ENCODE assay signal across 7 cellular contexts in the genomic region with DNA sequence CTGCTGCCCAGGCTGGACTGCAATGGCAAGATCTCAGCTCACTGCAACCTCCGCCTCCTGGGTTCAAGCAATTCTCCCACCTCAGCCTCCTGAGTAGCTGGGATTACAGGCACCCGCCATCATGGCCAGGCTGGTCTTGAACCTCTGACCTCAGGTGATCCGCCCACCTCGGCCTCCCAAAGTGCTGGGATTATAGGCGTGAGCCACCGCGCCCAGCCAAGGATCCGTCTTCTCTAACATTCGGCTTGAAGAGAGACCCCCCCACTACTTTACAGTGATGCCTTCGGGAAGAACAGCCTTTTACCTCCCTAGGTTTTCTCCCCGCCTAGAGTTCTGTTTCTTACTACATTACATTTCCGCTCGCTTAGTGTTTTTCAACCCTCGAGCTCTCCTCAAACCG. TPM values are rescaled to one million over a fixed set of nuclear protein-coding genes. Genes with fewer than 3 reads are reported as not detected.
A peak's percentile ranks its signal among the peaks of the same experiment; 100 is the strongest.
DNase-seq lines count a peak whose midpoint lies in the region; ATAC-seq and TF ChIP-seq lines count a peak whose summit lies in the region.
"Not testable (repeated sequence)": the region's sequence is repeated elsewhere in the genome, so short reads cannot be mapped to it uniquely, and the experiment has no call there.

No MANE protein-coding gene starts in this region.

- not testable (repeated sequence) for H2BK12ac ChIP-seq in H9 (ENCODE audit: insufficient read length, low read depth, low read length)

- H3F3A ChIP-seq in neural progenitor cell (ENCODE audit: low read depth): not testable (repeated sequence)

- H3K9me3 ChIP-seq in H9 (ENCODE audit: control insufficient read depth, low read depth, low read length); right atrium auricular region; neural progenitor cell (ENCODE audit: low read depth): not testable (repeated sequence)

- not testable (repeated sequence) for H3K4ac ChIP-seq in H9 (ENCODE audit: low read depth, low read length)

- no CpG with 5 or more reads among the region's 15 CpGs for WGBS in H9 (ENCODE audit: extremely low coverage, insufficient read length, low lambda C conversion rate)

- not testable (repeated sequence) for DNase-seq in H9; neural progenitor cell (ENCODE audit: low spot score); stimulated activated naive B cell treated with anti-CD40 and anti-IgM and Interleukin-4, amounts not matched to agents 10 μg/mL and 1 μg/mL and 100 μg/mL, for 72 hours
- peak; percentile 13 for DNase-seq in activated CD8-positive, alpha-beta memory T cell treated with anti-CD3 and anti-CD28 coated beads for 24 hours
- DNase-seq in chondrocyte (ENCODE audit: low spot score) (peak; percentile 39), right atrium auricular region (ENCODE audit: low spot score) (peak; percentile 34), mesenteric fat pad (ENCODE audit: low spot score) (peak; percentile 28)

- not testable (repeated sequence) for H3K27me3 Mint-ChIP-seq in H9 (ENCODE audit: low read depth); chondrocyte (ENCODE audit: low read depth); neural progenitor cell (ENCODE audit: insufficient read depth, low read depth); stimulated activated naive B cell treated with anti-CD40 and anti-IgM and Interleukin-4, amounts not matched to agents 10 μg/mL and 1 μg/mL and 100 μg/mL, for 72 hours

- not testable (repeated sequence) for TF ChIP-seq CTCF in H9 (conservative IDR thresholded peaks at IDR 0.05); chondrocyte (IDR thresholded peaks at IDR 0.05); right atrium auricular region (IDR thresholded peaks at IDR 0.05); neural progenitor cell (IDR thresholded peaks at IDR 0.05)

- not testable (repeated sequence) for H3K4me1 ChIP-seq in H9 (ENCODE audit: insufficient read depth, low read length); neural progenitor cell
- peaks cover 0 to 13% of the 10 kb centered on the region in 2 donors for H3K4me1 ChIP-seq in right atrium auricular region

- not testable (repeated sequence) for H3K23ac ChIP-seq in H9 (ENCODE audit: insufficient read length, low read depth, low read length)

- H3K36me3 Mint-ChIP-seq in H9 (ENCODE audit: insufficient read depth in 1 of 3, low read depth in 3 of 3) (peaks cover 5 to 27% (median 8%) of the 10 kb centered on the region in 3 experiments; a peak in 6 of 7 replicates), chondrocyte (ENCODE audit: low read depth) (peaks cover 33% of the 10 kb centered on the region), neural progenitor cell (peaks cover 19% of the 10 kb centered on the region)
- H3K36me3 Mint-ChIP-seq in stimulated activated naive B cell treated with anti-CD40 and anti-IgM and Interleukin-4, amounts not matched to agents 10 μg/mL and 1 μg/mL and 100 μg/mL, for 72 hours: peaks cover 30 to 46% of the 10 kb centered on the region in 2 donors

- not testable (repeated sequence) for H3K27me3 ChIP-seq in H9 (ENCODE audit: insufficient read depth, low read length); right atrium auricular region; neural progenitor cell

- H3K23me2 ChIP-seq in H9 (ENCODE audit: insufficient read length, low read depth, low read length, poor library complexity, severe bottlenecking): not testable (repeated sequence)

- H4K20me1 ChIP-seq in H9 (ENCODE audit: control insufficient read depth, insufficient read depth, insufficient read length); neural progenitor cell (ENCODE audit: low read depth): not testable (repeated sequence)

- H3K27ac ChIP-seq in H9 (ENCODE audit: insufficient read length, low read depth, low read length); right atrium auricular region; neural progenitor cell: not testable (repeated sequence)

- H4K5ac ChIP-seq in H9 (ENCODE audit: insufficient read length, low read depth, low read length): not testable (repeated sequence)

- not testable (repeated sequence) for H4K8ac ChIP-seq in H9 (replicated peaks; ENCODE audit: insufficient read length, low read depth, low read length)

- peaks cover 56% of the 10 kb centered on the region for H3K36me3 ChIP-seq in right atrium auricular region
- H3K36me3 ChIP-seq in neural progenitor cell: not testable (repeated sequence)

- H2BK5ac ChIP-seq in H9 (ENCODE audit: insufficient read length, low read length): not testable (repeated sequence)

- not testable (repeated sequence) for H2BK15ac ChIP-seq in H9 (ENCODE audit: low read depth, low read length)

- H3K79me2 ChIP-seq in H9 (ENCODE audit: insufficient read depth, low read length); neural progenitor cell (ENCODE audit: low read depth): not testable (repeated sequence)

- H3K4me3 ChIP-seq in right atrium auricular region, neural progenitor cell: not testable (repeated sequence)

- not testable (repeated sequence) for H3T11ph ChIP-seq in H9 (ENCODE audit: low read length)

- H3K4me2 ChIP-seq in H9 (ENCODE audit: insufficient read depth, insufficient read length, low read length); neural progenitor cell: not testable (repeated sequence)

- not testable (repeated sequence) for H3K79me1 ChIP-seq in H9 (ENCODE audit: insufficient read depth, low read depth, low read length, poor library complexity, severe bottlenecking)

- not testable (repeated sequence) for H3K4me3 Mint-ChIP-seq in H9; chondrocyte (ENCODE audit: unreplicated experiment); neural progenitor cell; stimulated activated naive B cell treated with anti-CD40 and anti-IgM and Interleukin-4, amounts not matched to agents 10 μg/mL and 1 μg/mL and 100 μg/mL, for 72 hours

- not testable (repeated sequence) for ATAC-seq in stimulated activated naive B cell treated with anti-CD40 and anti-IgM and Interleukin-4, amounts not matched to agents 10 μg/mL and 1 μg/mL and 100 μg/mL, for 72 hours (replicated peaks)

- not testable (repeated sequence) for H3K56ac ChIP-seq in H9 (ENCODE audit: insufficient read length, low read depth, low read length)

- H3K18ac ChIP-seq in H9 (ENCODE audit: insufficient read length, low read depth, low read length): not testable (repeated sequence)

- peak overlapping the region in 2 of 3 experiments; percentile 28 to 55; a peak in 3 of 7 replicates for H3K27ac Mint-ChIP-seq in H9
- not testable (repeated sequence) for H3K27ac Mint-ChIP-seq in chondrocyte (ENCODE audit: unreplicated experiment)
- peak overlapping the region; percentile 57 for H3K27ac Mint-ChIP-seq in neural progenitor cell
- peak overlapping the region; percentile 34 for H3K27ac Mint-ChIP-seq in stimulated activated naive B cell treated with anti-CD40 and anti-IgM and Interleukin-4, amounts not matched to agents 10 μg/mL and 1 μg/mL and 100 μg/mL, for 72 hours

- H3K4me1 Mint-ChIP-seq in H9: peaks cover 13 to 17% of the 10 kb centered on the region in 2 experiments
- peaks cover 18% of the 10 kb centered on the region for H3K4me1 Mint-ChIP-seq in chondrocyte (ENCODE audit: low read depth)
- peaks cover 26% of the 10 kb centered on the region for H3K4me1 Mint-ChIP-seq in neural progenitor cell
- H3K4me1 Mint-ChIP-seq in stimulated activated naive B cell treated with anti-CD40 and anti-IgM and Interleukin-4, amounts not matched to agents 10 μg/mL and 1 μg/mL and 100 μg/mL, for 72 hours: not testable (repeated sequence)

- H4K91ac ChIP-seq in H9 (ENCODE audit: insufficient read length, low read depth, low read length): not testable (repeated sequence)

- H2BK120ac ChIP-seq in H9 (ENCODE audit: low read depth, low read length, poor library complexity, severe bottlenecking): not testable (repeated sequence)

- H3K9me3 Mint-ChIP-seq in H9; chondrocyte (ENCODE audit: low read depth); neural progenitor cell; stimulated activated naive B cell treated with anti-CD40 and anti-IgM and Interleukin-4, amounts not matched to agents 10 μg/mL and 1 μg/mL and 100 μg/mL, for 72 hours: not testable (repeated sequence)

- not testable (repeated sequence) for H2AK5ac ChIP-seq in H9 (ENCODE audit: insufficient read length, low read length)

- H3K14ac ChIP-seq in H9 (ENCODE audit: insufficient read depth, low read length): not testable (repeated sequence)

- not testable (repeated sequence) for H2AFZ ChIP-seq in H9 (ENCODE audit: low read length); neural progenitor cell (replicated peaks)

- not testable (repeated sequence) for H2BK20ac ChIP-seq in H9 (ENCODE audit: low read depth, low read length, poor library complexity, severe bottlenecking)

- H3K9ac ChIP-seq in H9 (ENCODE audit: extremely low read depth, insufficient read length, low read length); neural progenitor cell: not testable (repeated sequence)

RNA-seq across cellular contexts. Expression of a gene that starts 22.6 kb away (rescaled TPM):
- total RNA-seq in H9 (2021) (23.4 and 25.4 TPM in 2 replicates), chondrocyte (38.0 to 51.2 TPM (median 41.8 TPM) in 3 replicates), right atrium auricular region (100 to 1,000 TPM; 130 to 184 TPM), mesenteric fat pad (63.6 TPM), neural progenitor cell (ENCODE audit: low replicate concordance) (19.0 and 29.3 TPM in 2 replicates)
